Comparison of ENCODE assay signal across 19 cellular contexts in the genomic region with DNA sequence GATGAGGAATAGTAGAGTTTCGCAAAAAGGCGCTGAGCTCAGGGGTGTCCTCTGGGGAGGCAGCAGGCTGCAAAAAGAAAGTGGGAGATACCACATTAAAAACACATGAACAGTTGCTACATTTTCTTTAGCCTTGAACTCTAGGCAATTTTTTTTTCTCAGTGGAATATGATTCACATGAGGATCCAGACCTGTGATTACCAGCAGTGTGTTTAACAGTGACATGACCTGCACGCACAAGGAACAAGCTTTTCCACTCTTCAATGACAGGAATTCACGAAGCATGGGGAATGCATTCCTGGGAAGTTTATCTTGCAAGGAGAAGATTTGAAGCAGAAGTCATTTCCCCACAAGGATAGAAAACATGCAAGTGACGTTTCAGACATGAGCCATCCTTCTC.
DNase-seq lines count a peak whose midpoint lies in the region; ATAC-seq lines count a peak whose summit lies in the region.
"Had no signal": no experiment of that assay in that cellular context is flagged by ENCODE, and none has a peak within 500 bp of the region (broad histone marks: within the 10 kb centered on the region; RNA-seq: fewer than 3 reads in every experiment).

No MANE protein-coding gene starts in this region.

- peak; percentile 68 for DNase-seq in AG20443 (ENCODE audit: low spot score)
- DNase-seq in SJSA1 (ENCODE audit: low read depth in 1 of 2, low spot score in 2 of 2) = peak; percentile 63 to 83
- peak; percentile 95 for DNase-seq in fibroblast of peridontal ligament (ENCODE audit: extremely low read depth)
- peak; percentile 49 for DNase-seq in non-pigmented ciliary epithelial cell (ENCODE audit: low read depth)
- DNase-seq in NCI-H345 treated with DMSO at 0.1 percent for 48 hours (lab: John Stamatoyannopoulos, UW; ENCODE audit: unreplicated experiment) = no peak
- DNase-seq: activated CD4-positive, alpha-beta T cell treated with anti-CD3 and anti-CD28 coated beads for 36 hours; activated CD8-positive, alpha-beta memory T cell treated with anti-CD3 and anti-CD28 coated beads, Interleukin-2, amount 10 ng/mL, durations not matched to agents 7 days and 5 days; caudate nucleus; CD4-positive, alpha-beta memory T cell; effector CD4-positive, alpha-beta T cell; head of caudate nucleus; KG1; NCI-H2029; psoas muscle; RPMI8226 had no signal

- ATAC-seq in GM18907 (IDR thresholded peaks at IDR 0.05; ENCODE audit: unreplicated experiment) (no peak), HG03442 (IDR thresholded peaks at IDR 0.05; ENCODE audit: unreplicated experiment) (no peak), HG03097 (IDR thresholded peaks at IDR 0.05; ENCODE audit: low FRiP score, unreplicated experiment) (no peak)
- ATAC-seq: activated CD4-positive, alpha-beta T cell treated with anti-CD3 and anti-CD28 coated beads for 36 hours; activated CD8-positive, alpha-beta memory T cell treated with anti-CD3 and anti-CD28 coated beads, Interleukin-2, amount 10 ng/mL, durations not matched to agents 7 days and 5 days; natural killer cell treated with Interleukin-12 subunit alpha and Interleukin-12 subunit beta and Interleukin-15 and Interleukin-18, amount 100 ng/mL, for 72 hours; psoas muscle had no signal

- H3K27me3 ChIP-seq in SJSA1 (replicated peaks) = no peaks in the 10 kb centered on the region; the same call in 1 of the 2 replicates

- peak overlapping the region; percentile 53 for H3K27ac ChIP-seq in SJSA1
- H3K27ac ChIP-seq: psoas muscle had no signal

- no peak overlapping the region for H3K4me3 ChIP-seq in SJSA1
- H3K4me3 ChIP-seq: psoas muscle had no signal

- H3K36me3 ChIP-seq in SJSA1 = no peaks in the 10 kb centered on the region

- no peaks in the 10 kb centered on the region for H3K9me3 ChIP-seq in SJSA1 (replicated peaks)

- H3K4me1 ChIP-seq in SJSA1 (replicated peaks) = peaks cover 33% of the 10 kb centered on the region
- H3K4me1 ChIP-seq: psoas muscle had no signal
